Comparison of ENCODE assay signal across 8 cellular contexts in genomic region chr12:121812921-121813896, GRCh38. TPM values are rescaled to one million over a fixed set of nuclear protein-coding genes. Genes with fewer than 3 reads are reported as not detected.
DNase-seq lines count a peak whose midpoint lies in the region; ATAC-seq and TF ChIP-seq lines count a peak whose summit lies in the region.

No MANE protein-coding gene starts in this region.

- peaks cover 35 to 61% (median 44%) of the 10 kb centered on the region in 3 donors for H3K4me1 Mint-ChIP-seq in CD8-positive, alpha-beta memory T cell

- H3K79me2 ChIP-seq in PC-3 (ENCODE audit: low read length): peaks cover 69% of the 10 kb centered on the region

- no peaks in the 10 kb centered on the region for H3K9me3 Mint-ChIP-seq in CD8-positive, alpha-beta memory T cell

- intact Hi-C loops in PC-3 (cut with micrococcal nuclease): loop anchor here (1.0 to 2.0 kb wide), 3 partner anchors 19 to 76 kb away; partner anchors contain the start of gene PSMD9

- H3K4me3 ChIP-seq in CD8-positive, alpha-beta memory T cell (ENCODE audit: low read length): peak overlapping the region; percentile 74
- peak overlapping the region; percentile 70 for H3K4me3 ChIP-seq in PC-3 (ENCODE audit: low read length)
- peak overlapping the region; percentile 68 to 81 for H3K4me3 ChIP-seq in neutrophil (ENCODE audit: low read depth in 1 of 2, low read length in 1 of 2)

- DNase-seq in CD8-positive, alpha-beta memory T cell: no peak
- DNase-seq in PC-3: no peak
- DNase-seq in epithelial cell of prostate (ENCODE audit: low read depth, low spot score): no peak
- no peak for DNase-seq in inferior parietal cortex (ENCODE audit: extremely low spot score)
- DNase-seq in cortex of kidney (lab: John Stamatoyannopoulos, UW): no peak
- DNase-seq in SW 1271 (lab: John Stamatoyannopoulos, UW): no peak

- peaks cover 34% of the 10 kb centered on the region for H3K4me1 ChIP-seq in CD8-positive, alpha-beta memory T cell (ENCODE audit: insufficient read depth, low read length)
- H3K4me1 ChIP-seq in PC-3 (ENCODE audit: insufficient read depth, low read length): peaks cover 28% of the 10 kb centered on the region
- H3K4me1 ChIP-seq in neutrophil (ENCODE audit: control insufficient read depth in 1 of 2, insufficient read depth in 1 of 2, low read depth in 1 of 2, low read length in 1 of 2): peaks cover 45 to 60% of the 10 kb centered on the region in 2 experiments

- H3K27ac Mint-ChIP-seq in CD8-positive, alpha-beta memory T cell: peak overlapping the region; percentile 54 to 93 (median 76)

- ATAC-seq in PC-3: no peak
- no peak for ATAC-seq in HG03460 (IDR thresholded peaks at IDR 0.05; ENCODE audit: unreplicated experiment)

- no peak overlapping the region for H3K27ac ChIP-seq in CD8-positive, alpha-beta memory T cell (ENCODE audit: low read depth, low read length)
- H3K27ac ChIP-seq in PC-3 (ENCODE audit: low read length) (no peak overlapping the region), epithelial cell of prostate (peak overlapping the region; percentile 41), neutrophil (peak overlapping the region; percentile 100)

- POLR2A ChIA-PET in CD8-positive, alpha-beta memory T cell (lab: Charles Lee): interaction anchor here (0.5 to 5.5 kb wide), 3 partner anchors 15 to 208 kb away, joined by 3 to 277 read pairs (median 3); partner anchors contain the start of genes BCL7A, RHOF and SETD1B
- POLR2A ChIA-PET in PC-3 (lab: Charles Lee; ENCODE audit: unreplicated experiment): interaction anchor here (0.5 kb wide), 1 partner anchor 39 kb away, joined by 4 read pairs; no protein-coding TSS in a partner anchor

- H4K20me1 ChIP-seq in PC-3 (ENCODE audit: low read length): peaks cover 21% of the 10 kb centered on the region

- CTCF ChIA-PET in CD8-positive, alpha-beta memory T cell (lab: Charles Lee): interaction anchor here (0.9 to 38.2 kb wide), 9 partner anchors 7 to 186 kb away, joined by 3 to 1908 read pairs (median 6); partner anchors contain the start of genes PSMD9, RHOF and SETD1B
- CTCF ChIA-PET in PC-3 (lab: Charles Lee): interaction anchor here (3.3 kb wide), 1 partner anchor 18 kb away, joined by 95 read pairs; the partner anchor contains the start of gene RHOF

- no peaks in the 10 kb centered on the region for H3K27me3 ChIP-seq in CD8-positive, alpha-beta memory T cell (ENCODE audit: insufficient read depth, low read length, poor library complexity, severe bottlenecking)
- H3K27me3 ChIP-seq in PC-3 (ENCODE audit: low read length): no peaks in the 10 kb centered on the region
- no peaks in the 10 kb centered on the region for H3K27me3 ChIP-seq in neutrophil

- no peaks in the 10 kb centered on the region for H3F3A ChIP-seq in PC-3 (ENCODE audit: low read length, unreplicated experiment)

- peak overlapping the region; percentile 25; the same call in 1 of the 2 replicates for H3K9ac ChIP-seq in PC-3 (ENCODE audit: low read length)

- peaks cover 58% of the 10 kb centered on the region for H3K36me3 ChIP-seq in CD8-positive, alpha-beta memory T cell (ENCODE audit: insufficient read depth, low read length)
- H3K36me3 ChIP-seq in PC-3 (ENCODE audit: low read depth, low read length): peaks cover 53% of the 10 kb centered on the region
- H3K36me3 ChIP-seq in neutrophil: peaks cover 93% of the 10 kb centered on the region

- H3K4me3 Mint-ChIP-seq in CD8-positive, alpha-beta memory T cell: peak overlapping the region; percentile 72 to 95 (median 84)

- no peak for TF ChIP-seq CTCF in PC-3 (conservative IDR thresholded peaks at IDR 0.05; ENCODE audit: low read depth, low read length)
- no peak for TF ChIP-seq CTCF in neutrophil (IDR thresholded peaks at IDR 0.05)

- peaks cover 6 to 85% (median 15%) of the 10 kb centered on the region in 3 donors for H3K36me3 Mint-ChIP-seq in CD8-positive, alpha-beta memory T cell

- no TSS peak for BruUV-seq in PC-3 (replicated peaks; lab: Mats Ljungman, UMichigan)

- peak overlapping the region; percentile 81 for H3K4me2 ChIP-seq in PC-3 (ENCODE audit: low read length)

- peaks cover 0 to 2% of the 10 kb centered on the region in 2 donors for H3K27me3 Mint-ChIP-seq in CD8-positive, alpha-beta memory T cell

- no peak overlapping the region for H2AFZ ChIP-seq in PC-3 (ENCODE audit: low read length)

- no peaks in the 10 kb centered on the region for H3K9me3 ChIP-seq in CD8-positive, alpha-beta memory T cell (ENCODE audit: low read length)
- H3K9me3 ChIP-seq in PC-3 (ENCODE audit: low read length): no peaks in the 10 kb centered on the region
- H3K9me3 ChIP-seq in neutrophil: no peaks in the 10 kb centered on the region

- no peaks in the 10 kb centered on the region for H3K9me2 ChIP-seq in PC-3 (replicated peaks; ENCODE audit: low read length)

RNA-seq across cellular contexts. Expression of gene SETD1B, which starts 9.4 kb away (rescaled TPM):
- 10 to 100 TPM; 31.3 to 31.9 TPM for total RNA-seq in CD8-positive, alpha-beta memory T cell
- 2.4 TPM for polyA plus RNA-seq in CD8-positive, alpha-beta memory T cell
- total RNA-seq in PC-3 (2014; rRNA removed): 7.5 and 13.0 TPM in 2 replicates

RNA-seq across cellular contexts. Expression of gene RHOF, which starts 19.7 kb away (rescaled TPM):
- total RNA-seq in CD8-positive, alpha-beta memory T cell: 100 to 1,000 TPM; 145 to 152 TPM
- polyA plus RNA-seq in CD8-positive, alpha-beta memory T cell: 139 TPM
- 232 TPM in 2 replicates for total RNA-seq in PC-3 (2014; rRNA removed)

RNA-seq across cellular contexts. Expression of gene HPD, which starts 45.5 kb away (rescaled TPM):
- total RNA-seq in CD8-positive, alpha-beta memory T cell: not detected
- not detected for polyA plus RNA-seq in CD8-positive, alpha-beta memory T cell
- total RNA-seq in PC-3 (2014; rRNA removed): not detected in 2 replicates

Comparison
In these comparisons a context has a peak if more than half of its experiments do, and no peak if none do; other contexts are left out.
1. H3K27ac ChIP-seq: peak in epithelial cell of prostate (single experiment) and neutrophil (single experiment); none in CD8-positive, alpha-beta memory T cell (single experiment) and PC-3 (single experiment).
2. Peak in every context shown above with its lines, with median percentiles within 50 percentile points of each other: H3K4me3 ChIP-seq.